ENCODE assay signal across 20 cellular contexts in genomic region chr16:22874394-22874793, GRCh38.
DNase-seq lines count a peak whose midpoint lies in the region; TF ChIP-seq lines count a peak whose summit lies in the region.
"Had no signal": no experiment of that assay in that cellular context is flagged by ENCODE, and none has a peak within 500 bp of the region (broad histone marks: within the 10 kb centered on the region; RNA-seq: fewer than 3 reads in every experiment).

No MANE protein-coding gene starts in this region.

- DNase-seq in DMS53 (lab: John Stamatoyannopoulos, UW) (peak; percentile 4), DMS53 treated with DMSO at 0.1 percent for 48 hours (lab: John Stamatoyannopoulos, UW; ENCODE audit: unreplicated experiment) (no peak), M059J (ENCODE audit: low read depth) (peak; percentile 1), NCI-H446 treated with DMSO at 0.1 percent for 48 hours (lab: John Stamatoyannopoulos, UW) (peak; percentile 43), kidney tubule cell (ENCODE audit: low spot score) (peak; percentile 10), SKM-1 treated with dmso at 0.1 percent for 144 hours (lab: John Stamatoyannopoulos, UW; ENCODE audit: unreplicated experiment) (no peak), AML-193 (lab: John Stamatoyannopoulos, UW) (no peak), nephron progenitor cell (no peak)
- DNase-seq: 8988T; ACHN; CD4-positive, CD25-positive, alpha-beta regulatory T cell; DND-41; H9; HFFc6; KBM-7; MM.1S; NCI-H2081; NCI-H526 treated with DMSO at 0.1 percent for 48 hours; PC-3 had no signal

- H3K4me3 Mint-ChIP-seq in nephron progenitor cell = no peak overlapping the region
- H3K4me3 Mint-ChIP-seq: CD4-positive, CD25-positive, alpha-beta regulatory T cell; GM23338; H9; HFFc6 had no signal

- no peaks in the 10 kb centered on the region for H3K9me3 Mint-ChIP-seq in nephron progenitor cell
- H3K9me3 Mint-ChIP-seq: H9, HFFc6 had no signal

- TF ChIP-seq CTCF in nephron progenitor cell (IDR thresholded peaks at IDR 0.05) = no peak

- no peak overlapping the region for H3K27ac Mint-ChIP-seq in nephron progenitor cell
- H3K27ac Mint-ChIP-seq: CD4-positive, CD25-positive, alpha-beta regulatory T cell; GM23338; H9; HFFc6 had no signal

- no peaks in the 10 kb centered on the region for H3K36me3 Mint-ChIP-seq in nephron progenitor cell (ENCODE audit: low read depth)
- H3K36me3 Mint-ChIP-seq: CD4-positive, CD25-positive, alpha-beta regulatory T cell had no signal

- peaks cover 25% of the 10 kb centered on the region for H3K27me3 Mint-ChIP-seq in nephron progenitor cell (ENCODE audit: low read depth, poor library complexity)

- H3K4me1 Mint-ChIP-seq in nephron progenitor cell = peaks cover 18% of the 10 kb centered on the region
- H3K4me1 Mint-ChIP-seq: CD4-positive, CD25-positive, alpha-beta regulatory T cell; GM23338 had no signal

Comparison
In these comparisons a context has a peak if more than half of its experiments do, and no peak if none do; other contexts are left out.
1. DNase-seq: peak in DMS53 (single experiment), M059J (single experiment), NCI-H446 treated with DMSO at 0.1 percent for 48 hours (single experiment) and kidney tubule cell (single experiment); none in DMS53 treated with DMSO at 0.1 percent for 48 hours (single experiment), SKM-1 treated with dmso at 0.1 percent for 144 hours (single experiment), AML-193 (0 of 2) and nephron progenitor cell (single experiment).